In the genomic region with DNA sequence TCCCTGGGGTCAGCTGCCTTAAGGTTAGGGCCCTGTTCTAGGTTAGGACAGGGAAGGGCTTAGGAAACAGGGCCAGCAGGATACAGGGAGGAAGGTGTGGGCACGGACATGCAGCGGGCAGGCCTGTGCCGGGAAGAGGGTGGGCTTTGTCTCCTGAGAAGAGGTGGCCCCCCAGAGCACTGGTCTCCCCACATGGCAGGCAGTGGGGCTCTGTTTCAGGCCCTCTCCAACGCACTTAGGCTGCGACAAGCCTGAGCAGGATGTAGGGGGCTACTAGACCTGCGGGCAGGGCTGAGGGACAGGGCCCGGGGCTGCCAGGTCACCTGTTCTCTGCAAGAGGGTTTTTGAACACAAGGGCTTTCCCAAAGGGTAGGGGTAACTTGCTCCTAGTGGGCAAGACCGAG, we compare ENCODE assay signal across 8 cellular contexts. TPM values are rescaled to one million over a fixed set of nuclear protein-coding genes. Genes with fewer than 3 reads are reported as not detected.
A peak's percentile ranks its signal among the peaks of the same experiment; 100 is the strongest.
DNase-seq lines count a peak whose midpoint lies in the region; ATAC-seq, FAIRE-seq and TF ChIP-seq lines count a peak whose summit lies in the region.
"Had no signal": no experiment of that assay in that cellular context is flagged by ENCODE, and none has a peak within 500 bp of the region (broad histone marks: within the 10 kb centered on the region; RNA-seq: fewer than 3 reads in every experiment).

No MANE protein-coding gene starts in this region.

- ATAC-seq in HG03342 (IDR thresholded peaks at IDR 0.05; ENCODE audit: unreplicated experiment) = no peak

- no peak for TF ChIP-seq POLR2A in prostate gland (IDR thresholded peaks at IDR 0.05)
- no peak for TF ChIP-seq POLR2A in GM12892 (IDR thresholded peaks at IDR 0.05; ENCODE audit: low read depth, low read length)

- no peaks in the 10 kb centered on the region for H3K9me2 ChIP-seq in Loucy (replicated peaks; ENCODE audit: low read depth, low read length)

- intact Hi-C loops in prostate gland (cut with DNase I) = loop anchor here (10.0 kb wide), 2 partner anchors 125 to 145 kb away; no protein-coding TSS in a partner anchor

- FAIRE-seq in GM12892 (lab: Jason Lieb, UNC) = no peak

- peaks cover 63% of the 10 kb centered on the region for H3K4me1 ChIP-seq in Loucy (ENCODE audit: insufficient read depth, low read length, poor library complexity, severe bottlenecking)
- peaks cover 11% of the 10 kb centered on the region for H3K4me1 ChIP-seq in prostate gland (replicated peaks)

- peaks cover 5% of the 10 kb centered on the region; the same call in 1 of the 2 replicates for H3K36me3 ChIP-seq in Loucy (ENCODE audit: insufficient read depth, low read length)
- no peaks in the 10 kb centered on the region for H3K36me3 ChIP-seq in prostate gland

- H3K79me2 ChIP-seq in Loucy (ENCODE audit: insufficient read depth, low read length) = peaks cover 100% of the 10 kb centered on the region

- no peaks in the 10 kb centered on the region for H3F3A ChIP-seq in Loucy (ENCODE audit: low read depth)

- H3K27ac ChIP-seq in cingulate gyrus (ENCODE audit: low read depth, low read length) = peak overlapping the region; percentile 44
- H3K27ac ChIP-seq in prostate gland = peak overlapping the region; percentile 12 to 26
- H3K27ac ChIP-seq: SJSA1 had no signal

- DNase-seq in DMS79 (lab: John Stamatoyannopoulos, UW) (peak; percentile 57), prostate gland (ENCODE audit: low spot score) (no peak), GM12892 (ENCODE audit: insufficient read length) (no peak), putamen (ENCODE audit: low spot score) (no peak)

- no peak overlapping the region for H2AFZ ChIP-seq in Loucy (ENCODE audit: low read length)

- H3K9me3 ChIP-seq in Loucy (ENCODE audit: insufficient read depth, low read depth, low read length) = no peaks in the 10 kb centered on the region
- H3K9me3 ChIP-seq in prostate gland = no peaks in the 10 kb centered on the region
- H3K9me3 ChIP-seq: SJSA1 had no signal

- no peaks in the 10 kb centered on the region for H4K20me1 ChIP-seq in Loucy (ENCODE audit: insufficient read depth, low read length, poor library complexity, severe bottlenecking)

- TF ChIP-seq CTCF in Loucy (conservative IDR thresholded peaks at IDR 0.05; ENCODE audit: low read length) = no peak
- TF ChIP-seq CTCF in prostate gland (IDR thresholded peaks at IDR 0.05) = no peak

- H3K4me3 ChIP-seq in Loucy (ENCODE audit: low read length, poor library complexity, severe bottlenecking) (no peak overlapping the region), prostate gland (no peak overlapping the region)
- H3K4me3 ChIP-seq: SJSA1 had no signal

- H3K4me2 ChIP-seq in Loucy (ENCODE audit: low read depth, low read length, poor library complexity, severe bottlenecking) = peak overlapping the region; percentile 78

- H3K27me3 ChIP-seq in Loucy (ENCODE audit: insufficient read depth, low read length, poor library complexity, severe bottlenecking) (no peaks in the 10 kb centered on the region), prostate gland (replicated peaks; ENCODE audit: insufficient read depth) (no peaks in the 10 kb centered on the region)
- H3K27me3 ChIP-seq: SJSA1 had no signal

- H3K9ac ChIP-seq in Loucy (ENCODE audit: low read depth, low read length, poor library complexity, severe bottlenecking) = peak overlapping the region; percentile 65

- WGBS in prostate gland = 82% methylated on average over 8 of the region's 8 CpGs

RNA-seq across cellular contexts. Expression of gene KLF13, which starts 33.5 kb away (rescaled TPM):
- total RNA-seq in prostate gland = 10 to 100 TPM; 16.6 to 56.5 TPM
- polyA plus RNA-seq in GM12892 (2012; ENCODE audit: missing spikeins) = 39.1 TPM
